19 cellular contexts compared by ENCODE assay signal in genomic region chr7:33907625-33908024, GRCh38. TPM values are rescaled to one million over a fixed set of nuclear protein-coding genes. Genes with fewer than 3 reads are reported as not detected.
DNase-seq lines count a peak whose midpoint lies in the region; ATAC-seq and TF ChIP-seq lines count a peak whose summit lies in the region.
"Had no signal": no experiment of that assay in that cellular context is flagged by ENCODE, and none has a peak within 500 bp of the region (broad histone marks: within the 10 kb centered on the region; RNA-seq: fewer than 3 reads in every experiment).

No MANE protein-coding gene starts in this region.

- H3K27ac ChIP-seq in SK-N-MC: no peak overlapping the region
- no peak overlapping the region for H3K27ac ChIP-seq in left ventricle myocardium inferior (replicated peaks)
- H3K27ac ChIP-seq: C4-2B had no signal

- TF ChIP-seq CTCF in fibroblast of pulmonary artery (IDR thresholded peaks at IDR 0.05; ENCODE audit: low read length, missing control alignments) (no peak), nephron progenitor cell (IDR thresholded peaks at IDR 0.05) (no peak), left ventricle myocardium inferior (IDR thresholded peaks at IDR 0.05; ENCODE audit: borderline replicate concordance) (no peak)

- H3K9me3 ChIP-seq in SK-N-MC (ENCODE audit: low read depth, low read length) (no peaks in the 10 kb centered on the region), left ventricle myocardium inferior (replicated peaks) (no peaks in the 10 kb centered on the region)

- peaks cover 23% of the 10 kb centered on the region for H3K4me1 Mint-ChIP-seq in nephron progenitor cell
- H3K4me1 Mint-ChIP-seq in stimulated activated effector memory CD8-positive, alpha-beta T cell treated with anti-CD3 and anti-CD28 coated beads, Interleukin-12 subunit alpha, Interleukin-12 subunit beta, amount 100 ng/mL, for 72 hours: peaks cover 6% of the 10 kb centered on the region

- H3K9me3 Mint-ChIP-seq in nephron progenitor cell: no peaks in the 10 kb centered on the region
- H3K9me3 Mint-ChIP-seq in stimulated activated effector memory CD8-positive, alpha-beta T cell treated with anti-CD3 and anti-CD28 coated beads, Interleukin-12 subunit alpha, Interleukin-12 subunit beta, amount 100 ng/mL, for 72 hours: no peaks in the 10 kb centered on the region

- peaks cover 23% of the 10 kb centered on the region for H3K4me1 ChIP-seq in left ventricle myocardium inferior

- ATAC-seq in stimulated activated effector memory CD8-positive, alpha-beta T cell treated with anti-CD3 and anti-CD28 coated beads, Interleukin-12 subunit alpha, Interleukin-12 subunit beta, amount 100 ng/mL, for 72 hours: no peak
- ATAC-seq: HCT116 had no signal

- no peak overlapping the region for H3K9ac ChIP-seq in SK-N-MC (ENCODE audit: insufficient read length)

- H3K36me3 ChIP-seq in SK-N-MC (ENCODE audit: insufficient read depth, low read length) (no peaks in the 10 kb centered on the region), left ventricle myocardium inferior (no peaks in the 10 kb centered on the region)

- in situ Hi-C loops in G401 (cut with HindIII; ENCODE audit: low sequenced_read_pairs): no loop called here

- DNase-seq in G401 (ENCODE audit: low spot score) (peak; percentile 65), SK-N-MC (ENCODE audit: low read depth, low spot score) (no peak), fibroblast of pulmonary artery (ENCODE audit: low read depth) (no peak), nephron progenitor cell (no peak), DMS79 (lab: John Stamatoyannopoulos, UW) (no peak), left ventricle myocardium inferior (no peak)
- no peak for DNase-seq in stimulated activated effector memory CD8-positive, alpha-beta T cell treated with anti-CD3 and anti-CD28 coated beads, Interleukin-12 subunit alpha, Interleukin-12 subunit beta, amount 100 ng/mL, for 72 hours (ENCODE audit: low spot score in 2 of 2)
- DNase-seq: ACHN, AML-193, DMS79 treated with DMSO at 0.1 percent for 48 hours, GOT3, NCI-H1092 treated with DMSO at 0.1 percent for 48 hours, NCI-H2081 treated with DMSO at 0.1 percent for 48 hours, NCI-H510A, NCI-H774, OCI-M1, SHP77 treated with DMSO at 0.1 percent for 48 hours had no signal

- intact Hi-C loops in left ventricle myocardium inferior (cut with micrococcal nuclease): no loop called here

- H3K4me3 ChIP-seq in SK-N-MC: 0 out of 2 replicates have a peak overlapping the region, but pooled peaks have one; percentile 5
- peak overlapping the region; percentile 76 for H3K4me3 ChIP-seq in fibroblast of pulmonary artery (replicated peaks; ENCODE audit: low read depth, low read length)
- H3K4me3 ChIP-seq in left ventricle myocardium inferior: no peak overlapping the region

- H3K27ac Mint-ChIP-seq in nephron progenitor cell: no peak overlapping the region
- H3K27ac Mint-ChIP-seq in stimulated activated effector memory CD8-positive, alpha-beta T cell treated with anti-CD3 and anti-CD28 coated beads, Interleukin-12 subunit alpha, Interleukin-12 subunit beta, amount 100 ng/mL, for 72 hours: no peak overlapping the region

- H3K36me3 Mint-ChIP-seq in nephron progenitor cell (ENCODE audit: low read depth): no peaks in the 10 kb centered on the region
- H3K36me3 Mint-ChIP-seq in stimulated activated effector memory CD8-positive, alpha-beta T cell treated with anti-CD3 and anti-CD28 coated beads, Interleukin-12 subunit alpha, Interleukin-12 subunit beta, amount 100 ng/mL, for 72 hours: no peaks in the 10 kb centered on the region

- H3K4me3 Mint-ChIP-seq in nephron progenitor cell: peak overlapping the region; percentile 28
- H3K4me3 Mint-ChIP-seq in stimulated activated effector memory CD8-positive, alpha-beta T cell treated with anti-CD3 and anti-CD28 coated beads, Interleukin-12 subunit alpha, Interleukin-12 subunit beta, amount 100 ng/mL, for 72 hours: no peak overlapping the region

- H3K27me3 ChIP-seq in left ventricle myocardium inferior (ENCODE audit: low read depth): peaks cover 65% of the 10 kb centered on the region

- H3K27me3 Mint-ChIP-seq in nephron progenitor cell (ENCODE audit: low read depth, poor library complexity): peaks cover 66% of the 10 kb centered on the region

RNA-seq across cellular contexts. Expression of gene BMPER, which starts 2.3 kb away (rescaled TPM):
- total RNA-seq in G401 (2014; rRNA removed; shearing (Covaris generic)): not detected in 2 replicates
- total RNA-seq in left ventricle myocardium inferior: 2.9 TPM
